14 cellular contexts compared by ENCODE assay signal in the genomic region with DNA sequence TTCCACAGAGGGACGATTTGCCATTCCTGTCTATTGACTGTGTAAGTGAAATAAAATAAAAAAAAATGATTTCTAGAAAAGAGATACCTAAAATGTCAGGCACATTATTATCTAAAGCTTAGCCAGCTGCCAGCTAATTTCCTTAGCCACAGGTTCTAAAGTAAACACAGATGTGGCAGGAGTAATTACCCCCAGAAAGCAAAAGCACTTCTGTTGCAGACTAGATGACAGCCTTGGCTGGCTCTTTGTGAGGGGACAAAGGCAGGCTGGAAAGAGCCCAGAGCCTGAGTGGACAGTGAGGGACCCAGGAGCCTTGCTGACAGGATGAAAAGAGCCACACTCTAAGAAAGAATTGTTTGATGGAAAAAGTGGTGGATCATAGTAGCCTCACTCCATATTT.
DNase-seq lines count a peak whose midpoint lies in the region; ATAC-seq and TF ChIP-seq lines count a peak whose summit lies in the region.
"Had no signal": no experiment of that assay in that cellular context is flagged by ENCODE, and none has a peak within 500 bp of the region (broad histone marks: within the 10 kb centered on the region; RNA-seq: fewer than 3 reads in every experiment).

No MANE protein-coding gene starts in this region.

- DNase-seq in EH (ENCODE audit: low read depth) = peak; percentile 60
- peak; percentile 93 to 99 for DNase-seq in NCI-H2081 (lab: John Stamatoyannopoulos, UW)
- DNase-seq in OCI-LY7 (ENCODE audit: low spot score) = no peak
- no peak for DNase-seq in cerebellar cortex (ENCODE audit: low spot score)
- no peak for DNase-seq in stimulated activated CD4-positive, alpha-beta T cell treated with anti-CD3 and anti-CD28 coated beads, Interleukin-1b, Interleukin-23, amount 100 ng/mL, for 48 hours
- no peak for DNase-seq in activated CD4-positive, alpha-beta T cell treated with anti-CD3 and anti-CD28 coated beads for 36 hours
- DNase-seq: cortex of kidney, T-helper 9 cell had no signal

- no peaks in the 10 kb centered on the region for H3K9me2 ChIP-seq in OCI-LY7 (ENCODE audit: insufficient read depth, low read length)

- no peak overlapping the region for H3K4me2 ChIP-seq in OCI-LY7 (ENCODE audit: low read length)

- CTCF ChIA-PET in OCI-LY7 (lab: Charles Lee; ENCODE audit: unreplicated experiment) = no interaction called here
- CTCF ChIA-PET in activated CD4-positive, alpha-beta T cell treated with anti-CD3 and anti-CD28 coated beads for 36 hours (lab: Charles Lee) = no interaction called here

- no peak for TF ChIP-seq CTCF in OCI-LY7 (conservative IDR thresholded peaks at IDR 0.05; ENCODE audit: low read length)

- no peak overlapping the region for H3K4me3 Mint-ChIP-seq in activated CD4-positive, alpha-beta T cell treated with anti-CD3 and anti-CD28 coated beads for 36 hours
- H3K4me3 Mint-ChIP-seq: activated T-helper 17 cell treated with anti-CD3 and anti-CD28 coated beads, Interleukin-2, amount 50 U/mL, for 72 hours; CD14-positive monocyte had no signal

- H3K9me3 Mint-ChIP-seq in activated CD4-positive, alpha-beta T cell treated with anti-CD3 and anti-CD28 coated beads for 36 hours (ENCODE audit: low read depth) = no peaks in the 10 kb centered on the region
- H3K9me3 Mint-ChIP-seq: activated T-helper 17 cell treated with anti-CD3 and anti-CD28 coated beads, Interleukin-2, amount 50 U/mL, for 72 hours had no signal

- no peak overlapping the region for H3K27ac Mint-ChIP-seq in activated CD4-positive, alpha-beta T cell treated with anti-CD3 and anti-CD28 coated beads for 36 hours
- H3K27ac Mint-ChIP-seq: activated T-helper 17 cell treated with anti-CD3 and anti-CD28 coated beads, Interleukin-2, amount 50 U/mL, for 72 hours; CD14-positive monocyte had no signal

- intact Hi-C loops in OCI-LY7 (cut with micrococcal nuclease; ENCODE audit: unreplicated experiment) = no loop called here
- intact Hi-C loops in activated CD4-positive, alpha-beta T cell treated with anti-CD3 and anti-CD28 coated beads for 36 hours (cut with DNase I, micrococcal nuclease) = no loop called here

- BruUV-seq in OCI-LY7 (replicated peaks; lab: Mats Ljungman, UMichigan) = no TSS peak

- no peaks in the 10 kb centered on the region for H3K79me2 ChIP-seq in OCI-LY7 (ENCODE audit: insufficient read depth, low read depth, low read length)

- peaks cover 4% of the 10 kb centered on the region for H3K4me1 ChIP-seq in mesodermal cell (ENCODE audit: control insufficient read depth, insufficient read depth, low read length, poor library complexity, severe bottlenecking)
- H3K4me1 ChIP-seq in OCI-LY7 (ENCODE audit: insufficient read depth, low read length, poor library complexity, severe bottlenecking) = no peaks in the 10 kb centered on the region

- no peaks in the 10 kb centered on the region for H3K36me3 ChIP-seq in mesodermal cell (ENCODE audit: control insufficient read depth, insufficient read depth, low read length)
- H3K36me3 ChIP-seq in OCI-LY7 (ENCODE audit: insufficient read depth, low read length) = no peaks in the 10 kb centered on the region
- H3K36me3 ChIP-seq: neutrophil, thoracic aorta had no signal

- no peak overlapping the region for H3K4me3 ChIP-seq in mesodermal cell (ENCODE audit: extremely low read depth, insufficient read depth, low read length, poor library complexity, severe bottlenecking)
- H3K4me3 ChIP-seq in OCI-LY7 (ENCODE audit: low read depth, low read length, poor library complexity, severe bottlenecking) = no peak overlapping the region
- H3K4me3 ChIP-seq: thoracic aorta had no signal

- no peaks in the 10 kb centered on the region for H3K4me1 Mint-ChIP-seq in activated CD4-positive, alpha-beta T cell treated with anti-CD3 and anti-CD28 coated beads for 36 hours
- H3K4me1 Mint-ChIP-seq: activated T-helper 17 cell treated with anti-CD3 and anti-CD28 coated beads, Interleukin-2, amount 50 U/mL, for 72 hours; CD14-positive monocyte had no signal

- H4K20me1 ChIP-seq in OCI-LY7 (ENCODE audit: insufficient read depth, low read length) = no peaks in the 10 kb centered on the region

- no peaks in the 10 kb centered on the region for H3K9me3 ChIP-seq in mesodermal cell (ENCODE audit: control insufficient read depth, low read length)
- H3K9me3 ChIP-seq in OCI-LY7 (ENCODE audit: low read length) = no peaks in the 10 kb centered on the region
- H3K9me3 ChIP-seq: neutrophil, thoracic aorta had no signal

- WGBS in mesodermal cell (ENCODE audit: insufficient coverage in 2 of 2), 2 experiments = no CpG with 5 or more reads among the region's 1 CpG

- H3K27me3 Mint-ChIP-seq in activated CD4-positive, alpha-beta T cell treated with anti-CD3 and anti-CD28 coated beads for 36 hours = peaks cover 2% of the 10 kb centered on the region

- peak overlapping the region; percentile 65 for H3K27ac ChIP-seq in mesodermal cell (ENCODE audit: low read depth, low read length, severe bottlenecking)
- H3K27ac ChIP-seq in OCI-LY7 (ENCODE audit: low read depth, low read length, poor library complexity, severe bottlenecking) = no peak overlapping the region
- H3K27ac ChIP-seq: neutrophil, thoracic aorta had no signal

- H3K36me3 Mint-ChIP-seq in activated CD4-positive, alpha-beta T cell treated with anti-CD3 and anti-CD28 coated beads for 36 hours (ENCODE audit: low read depth) = no peaks in the 10 kb centered on the region
- H3K36me3 Mint-ChIP-seq: CD14-positive monocyte had no signal

- no peak overlapping the region for H2AFZ ChIP-seq in OCI-LY7 (ENCODE audit: low read length)

- ATAC-seq in SK-N-SH treated with all-trans-retinoic acid at 6 μM for 48 hours = peak; percentile 45
- no peak for ATAC-seq in activated CD4-positive, alpha-beta T cell treated with anti-CD3 and anti-CD28 coated beads for 36 hours
- ATAC-seq: activated T-helper 17 cell treated with anti-CD3 and anti-CD28 coated beads, Interleukin-2, amount 50 U/mL, for 72 hours had no signal

- POLR2A ChIA-PET in OCI-LY7 (lab: Charles Lee) = no interaction called here
- POLR2A ChIA-PET in activated CD4-positive, alpha-beta T cell treated with anti-CD3 and anti-CD28 coated beads for 36 hours (lab: Charles Lee) = no interaction called here

TF ChIP-seq in SK-N-SH treated with all-trans-retinoic acid at 6 μM for 48 hours, 23 proteins besides CTCF, POLR2A, EP300 and RAD21:
- no peak for TF ChIP-seq SNAI2 (CRISPR knock-in tag; IDR thresholded peaks at IDR 0.05)
- TF ChIP-seq TCF4 (CRISPR knock-in tag; IDR thresholded peaks at IDR 0.05; ENCODE audit: borderline replicate concordance) = no peak
- TF ChIP-seq ISL1 (CRISPR knock-in tag; IDR thresholded peaks at IDR 0.05) = no peak
- TF ChIP-seq ZFP3 (CRISPR knock-in tag; IDR thresholded peaks at IDR 0.05) = no peak
- no peak for TF ChIP-seq CSDC2 (CRISPR knock-in tag; IDR thresholded peaks at IDR 0.05)
- TF ChIP-seq ZNF8 (CRISPR knock-in tag; IDR thresholded peaks at IDR 0.05) = no peak
- TF ChIP-seq POU6F1 (CRISPR knock-in tag; IDR thresholded peaks at IDR 0.05; ENCODE audit: borderline replicate concordance, low read depth) = no peak

Comparison
In these comparisons a context has a peak if more than half of its experiments do, and no peak if none do; other contexts are left out.
1. DNase-seq: peak in EH (single experiment) and NCI-H2081 (2 of 2); none in OCI-LY7 (single experiment), cerebellar cortex (single experiment), stimulated activated CD4-positive, alpha-beta T cell treated with anti-CD3 and anti-CD28 coated beads, Interleukin-1b, Interleukin-23, amount 100 ng/mL, for 48 hours (single experiment) and activated CD4-positive, alpha-beta T cell treated with anti-CD3 and anti-CD28 coated beads for 36 hours (single experiment).